Comparison of ENCODE assay signal across 19 cellular contexts in the genomic region with DNA sequence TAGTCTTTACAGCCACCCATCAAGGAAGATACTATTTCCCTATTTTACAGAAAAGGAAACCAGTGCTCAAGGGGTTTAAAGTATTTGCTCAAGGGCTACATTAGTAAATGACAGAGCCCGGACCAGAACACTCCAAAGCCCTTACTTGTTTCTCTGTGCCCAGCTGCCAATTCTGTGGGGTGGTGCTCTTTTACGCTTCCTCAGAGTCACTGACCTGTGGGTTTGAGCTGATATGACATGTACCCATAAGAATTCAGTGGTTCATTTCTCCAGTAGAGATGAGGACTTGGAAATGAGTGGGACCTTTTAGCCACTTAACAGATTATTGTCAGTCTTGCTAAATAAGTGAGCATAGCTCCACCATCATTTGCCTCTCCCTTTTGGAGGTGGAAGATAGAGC. TPM values are rescaled to one million over a fixed set of nuclear protein-coding genes. Genes with fewer than 3 reads are reported as not detected.
"Had no signal": no experiment of that assay in that cellular context is flagged by ENCODE, and none has a peak within 500 bp of the region (broad histone marks: within the 10 kb centered on the region; RNA-seq: fewer than 3 reads in every experiment).

No MANE protein-coding gene starts in this region.

- H3K36me3 ChIP-seq: cardiac muscle cell, gastrocnemius medialis, heart right ventricle, neural progenitor cell, ovary, sigmoid colon, WERI-Rb-1 had no signal

- ATAC-seq: activated CD4-positive, alpha-beta T cell treated with anti-CD3 and anti-CD28 coated beads for 36 hours; activated CD8-positive, alpha-beta T cell treated with anti-CD3 and anti-CD28 coated beads for 36 hours; gastrocnemius medialis; heart right ventricle; stimulated activated naive CD8-positive, alpha-beta T cell treated with anti-CD3 and anti-CD28 coated beads, Interleukin-15, Interleukin-2, amounts not matched to agents 100 U/mL and 50 U/mL, for 24 hours had no signal

- H3K9me3 ChIP-seq: gastrocnemius medialis, ovary, sigmoid colon, testis had no signal

- H3K27ac ChIP-seq: cardiac muscle cell, gastrocnemius medialis, heart right ventricle, neural progenitor cell, ovary, sigmoid colon, testis, WERI-Rb-1 had no signal

- DNase-seq: activated CD4-positive, alpha-beta T cell treated with anti-CD3 and anti-CD28 coated beads for 36 hours; activated CD8-positive, alpha-beta memory T cell treated with anti-CD3 and anti-CD28 coated beads, Interleukin-2, amount 50 U/mL, for 4 hours; activated CD8-positive, alpha-beta T cell treated with anti-CD3 and anti-CD28 coated beads for 36 hours; gastrocnemius medialis; heart right ventricle; islet precursor cell; ovary; sigmoid colon; stimulated activated CD4-positive, alpha-beta T cell treated with anti-CD3 and anti-CD28 coated beads, Interleukin-12 subunit alpha, Interleukin-12 subunit beta, amount 100 ng/mL, for 4 hours; stimulated activated CD4-positive, alpha-beta T cell treated with anti-CD3 and anti-CD28 coated beads, Interleukin-2, amount 100 ng/mL, for 48 hours; stimulated activated naive CD8-positive, alpha-beta T cell treated with anti-CD3 and anti-CD28 coated beads, Interleukin-15, Interleukin-2, amounts not matched to agents 100 U/mL and 50 U/mL, for 24 hours; testis; WERI-Rb-1 had no signal

- H3K4me3 ChIP-seq: cardiac muscle cell, gastrocnemius medialis, heart right ventricle, neural progenitor cell, ovary, sigmoid colon, testis had no signal

- H3K27me3 ChIP-seq: cardiac muscle cell, gastrocnemius medialis, ovary, testis had no signal

- H3K4me1 ChIP-seq: gastrocnemius medialis, heart right ventricle, neural progenitor cell, sigmoid colon, testis had no signal

RNA-seq across cellular contexts. Expression of a gene that starts 37.4 kb away (rescaled TPM):
- total RNA-seq: activated CD4-positive, alpha-beta T cell treated with anti-CD3 and anti-CD28 coated beads for 36 hours; activated CD8-positive, alpha-beta T cell treated with anti-CD3 and anti-CD28 coated beads for 36 hours; astrocyte; fibroblast of lung; gastrocnemius medialis; heart right ventricle; ovary; sigmoid colon; urinary bladder had no signal

RNA-seq across cellular contexts. Expression of a gene that starts 41.8 kb away (rescaled TPM):
- total RNA-seq: activated CD4-positive, alpha-beta T cell treated with anti-CD3 and anti-CD28 coated beads for 36 hours; activated CD8-positive, alpha-beta T cell treated with anti-CD3 and anti-CD28 coated beads for 36 hours; cardiac muscle cell; fibroblast of lung; gastrocnemius medialis; heart right ventricle; liver; ovary had no signal
